ENCODE assay signal across 22 cellular contexts in genomic region chr10:3528823-3529222, GRCh38.
"Had no signal": no experiment of that assay in that cellular context is flagged by ENCODE, and none has a peak within 500 bp of the region (broad histone marks: within the 10 kb centered on the region; RNA-seq: fewer than 3 reads in every experiment).

No MANE protein-coding gene starts in this region.

- H3K4me3 ChIP-seq: cardiac muscle cell, mucosa of descending colon, right lobe of liver, stomach, testis, upper lobe of right lung had no signal

- H3K4me1 ChIP-seq: right lobe of liver, testis, upper lobe of right lung had no signal

- H3K9me3 Mint-ChIP-seq: activated T-cell treated with anti-CD3 and anti-CD28 coated beads, Interleukin-2, amount 50 U/mL, for 24 hours; activated T-helper 17 cell treated with anti-CD3 and anti-CD28 coated beads, Interleukin-2, amount 50 U/mL, for 72 hours; memory B cell; stimulated activated memory B cell treated with anti-CD40 and anti-IgM and Interleukin-4, amounts not matched to agents 10 μg/mL and 1 μg/mL and 100 μg/mL, for 72 hours; T-helper 2 cell treated with Interferon-gamma antibody and Interleukin-4, amounts not matched to agents 5 μg/mL and 100 μg/mL, for 36 hours had no signal

- H3K9me3 ChIP-seq: mucosa of descending colon, right lobe of liver, SK-N-SH, stomach, testis, upper lobe of right lung had no signal

- H3K4me3 Mint-ChIP-seq: activated naive CD8-positive, alpha-beta T cell; activated T-cell treated with anti-CD3 and anti-CD28 coated beads, Interleukin-2, amount 50 U/mL, for 24 hours; activated T-helper 17 cell treated with anti-CD3 and anti-CD28 coated beads, Interleukin-2, amount 50 U/mL, for 72 hours; memory B cell; naive B cell; stimulated activated memory B cell treated with anti-CD40 and anti-IgM and Interleukin-4, amounts not matched to agents 10 μg/mL and 1 μg/mL and 100 μg/mL, for 72 hours; T-helper 2 cell treated with Interferon-gamma antibody and Interleukin-4, amounts not matched to agents 5 μg/mL and 100 μg/mL, for 36 hours had no signal

- H3K36me3 Mint-ChIP-seq: activated naive CD8-positive, alpha-beta T cell; memory B cell; naive B cell; stimulated activated memory B cell treated with anti-CD40 and anti-IgM and Interleukin-4, amounts not matched to agents 10 μg/mL and 1 μg/mL and 100 μg/mL, for 72 hours had no signal

- DNase-seq: activated CD4-positive, alpha-beta T cell treated with anti-CD3 and anti-CD28 coated beads for 1 hour; activated naive CD4-positive, alpha-beta T cell; activated T-cell treated with anti-CD3 and anti-CD28 coated beads, Interleukin-2, amount 50 U/mL, for 24 hours; effector CD4-positive, alpha-beta T cell; foreskin melanocyte; hypothalamus; mucosa of descending colon; naive B cell; occipital lobe; right lobe of liver; SK-N-SH; small intestine; stimulated activated CD4-positive, alpha-beta T cell treated with anti-CD3 and anti-CD28 coated beads, Interleukin-2, amount 100 ng/mL, for 24 hours; stomach; testis; upper lobe of right lung had no signal

- H3K4me1 Mint-ChIP-seq: stimulated activated memory B cell treated with anti-CD40 and anti-IgM and Interleukin-4, amounts not matched to agents 10 μg/mL and 1 μg/mL and 100 μg/mL, for 72 hours had no signal

- H3K36me3 ChIP-seq: cardiac muscle cell, right lobe of liver, stomach, upper lobe of right lung had no signal

- H3K27ac Mint-ChIP-seq: activated naive CD8-positive, alpha-beta T cell; activated T-cell treated with anti-CD3 and anti-CD28 coated beads, Interleukin-2, amount 50 U/mL, for 24 hours; activated T-helper 17 cell treated with anti-CD3 and anti-CD28 coated beads, Interleukin-2, amount 50 U/mL, for 72 hours; memory B cell; T-helper 2 cell treated with Interferon-gamma antibody and Interleukin-4, amounts not matched to agents 5 μg/mL and 100 μg/mL, for 36 hours had no signal

- H3K27ac ChIP-seq: cardiac muscle cell, right lobe of liver, testis, upper lobe of right lung had no signal

- H3K27me3 ChIP-seq: cardiac muscle cell, right lobe of liver, stomach, testis, upper lobe of right lung had no signal

- H3K27me3 Mint-ChIP-seq: activated T-cell treated with anti-CD3 and anti-CD28 coated beads, Interleukin-2, amount 50 U/mL, for 24 hours; activated T-helper 17 cell treated with anti-CD3 and anti-CD28 coated beads, Interleukin-2, amount 50 U/mL, for 72 hours; stimulated activated memory B cell treated with anti-CD40 and anti-IgM and Interleukin-4, amounts not matched to agents 10 μg/mL and 1 μg/mL and 100 μg/mL, for 72 hours had no signal
